17 cellular contexts compared by ENCODE assay signal in the genomic region with DNA sequence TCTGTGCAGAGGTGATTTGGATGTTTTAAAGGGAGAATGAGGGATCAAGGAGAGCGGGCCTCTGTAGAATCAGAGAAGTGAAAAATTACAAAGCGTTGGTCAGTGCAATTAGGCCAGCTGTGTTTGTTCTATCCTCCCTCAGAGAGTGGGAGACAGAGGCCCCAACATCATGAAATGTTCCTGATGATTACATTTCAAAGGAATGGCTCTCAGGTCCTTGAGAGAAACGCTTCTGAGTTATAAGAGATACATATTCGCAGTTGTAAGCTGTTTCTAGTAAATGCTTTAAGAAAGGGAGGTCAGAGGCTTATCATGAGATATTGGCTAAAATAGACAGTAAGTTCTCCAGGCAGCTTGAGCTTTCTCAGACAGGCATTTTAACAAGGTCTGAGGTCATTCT. TPM values are rescaled to one million over a fixed set of nuclear protein-coding genes. Genes with fewer than 3 reads are reported as not detected.
A peak's percentile ranks its signal among the peaks of the same experiment; 100 is the strongest.
DNase-seq lines count a peak whose midpoint lies in the region; ATAC-seq, FAIRE-seq and TF ChIP-seq lines count a peak whose summit lies in the region.
"Had no signal": no experiment of that assay in that cellular context is flagged by ENCODE, and none has a peak within 500 bp of the region (broad histone marks: within the 10 kb centered on the region; RNA-seq: fewer than 3 reads in every experiment).

No MANE protein-coding gene starts in this region.

- H3K79me1 ChIP-seq in neuronal stem cell (ENCODE audit: low read depth, low read length): no peaks in the 10 kb centered on the region

- H3K9me2 ChIP-seq in hepatocyte (replicated peaks; ENCODE audit: insufficient read depth): no peaks in the 10 kb centered on the region

- no peak overlapping the region for H3K18ac ChIP-seq in neuronal stem cell (ENCODE audit: low read length)

- no peak overlapping the region for H2BK12ac ChIP-seq in neuronal stem cell (ENCODE audit: low read length)

- intact Hi-C loops in Right ventricle myocardium inferior (cut with DNase I) (no loop called here), breast epithelium (cut with DNase I; ENCODE audit: low total_unique reads) (no loop called here)

- H3K4me3 ChIP-seq in cardiac muscle cell (no peak overlapping the region), hepatocyte (no peak overlapping the region), neuronal stem cell (ENCODE audit: low read length in 2 of 2) (no peak overlapping the region), breast epithelium (no peak overlapping the region)

- H4K91ac ChIP-seq in neuronal stem cell (ENCODE audit: low read depth, low read length, poor library complexity): no peak overlapping the region

- DNase-seq in cardiac muscle cell (ENCODE audit: low read depth in 1 of 2, low spot score in 1 of 2) (peak in 1 of 2 donors; percentile 11), Right ventricle myocardium inferior (ENCODE audit: missing footprints) (no peak), hepatocyte (ENCODE audit: low spot score) (no peak), neuronal stem cell (ENCODE audit: low spot score) (no peak), GM12891 (ENCODE audit: insufficient read length, low spot score) (no peak), breast epithelium (ENCODE audit: low spot score in 2 of 2) (no peak)
- DNase-seq: C1 segment of cervical spinal cord, DND-41, GOT3, NCI-H146, NCI-H2081 treated with DMSO at 0.1 percent for 48 hours, NCI-H524 treated with DMSO at 0.1 percent for 48 hours had no signal

- no peak overlapping the region for H2AK5ac ChIP-seq in neuronal stem cell (ENCODE audit: low read depth, low read length)

- H3K27ac ChIP-seq in cardiac muscle cell (peak overlapping the region; percentile 45), hepatocyte (peak overlapping the region; percentile 10), neuronal stem cell (replicated peaks; ENCODE audit: low read length) (no peak overlapping the region), breast epithelium (no peak overlapping the region)
- H3K27ac ChIP-seq: KMS-11 had no signal

- no peak overlapping the region for H3K23ac ChIP-seq in neuronal stem cell (ENCODE audit: low read depth, low read length, poor library complexity)

- H3K9ac ChIP-seq in neuronal stem cell (ENCODE audit: low read depth, low read length, poor library complexity): no peak overlapping the region
- H3K9ac ChIP-seq: KMS-11 had no signal

- WGBS in hepatocyte (ENCODE audit: low lambda C conversion rate, missing lambda C conversion rate): 35% methylated on average over 4 of the region's 4 CpGs
- WGBS in neuronal stem cell (ENCODE audit: extremely low coverage in 2 of 2, insufficient read length in 2 of 2, insufficient replicate concordance in 1 of 2), 2 donors: no CpG with 5 or more reads among the region's 4 CpGs

- H3K14ac ChIP-seq in neuronal stem cell (ENCODE audit: low read length): no peak overlapping the region

- no peaks in the 10 kb centered on the region for H3K36me3 ChIP-seq in cardiac muscle cell
- no peaks in the 10 kb centered on the region for H3K36me3 ChIP-seq in hepatocyte (replicated peaks; ENCODE audit: insufficient read depth, low read depth)
- no peaks in the 10 kb centered on the region for H3K36me3 ChIP-seq in neuronal stem cell (replicated peaks in 1 of 2; ENCODE audit: control insufficient read depth in 2 of 2, insufficient read depth in 2 of 2, low read length in 2 of 2)
- no peaks in the 10 kb centered on the region for H3K36me3 ChIP-seq in breast epithelium

- H3K4me2 ChIP-seq in hepatocyte (peak overlapping the region; percentile 6), neuronal stem cell (ENCODE audit: insufficient read depth, low read length, poor library complexity, severe bottlenecking) (no peak overlapping the region)
- H3K4me2 ChIP-seq: KMS-11 had no signal

- H4K20me1 ChIP-seq in hepatocyte (ENCODE audit: insufficient read depth, poor library complexity, severe bottlenecking): no peaks in the 10 kb centered on the region

- TF ChIP-seq POLR2A in GM12891 (IDR thresholded peaks at IDR 0.05; ENCODE audit: low read depth, low read length) (no peak), breast epithelium (IDR thresholded peaks at IDR 0.05) (no peak)

- no peak overlapping the region for H4K8ac ChIP-seq in neuronal stem cell (ENCODE audit: low read depth, low read length)

- ATAC-seq in Right ventricle myocardium inferior: no peak
- no peak for ATAC-seq in GM21529 (IDR thresholded peaks at IDR 0.05; ENCODE audit: unreplicated experiment)

- H3K79me2 ChIP-seq in hepatocyte: no peaks in the 10 kb centered on the region

- H2BK15ac ChIP-seq in neuronal stem cell (ENCODE audit: low read length): no peak overlapping the region

- no peak overlapping the region for H2BK5ac ChIP-seq in neuronal stem cell (ENCODE audit: low read length)

- FAIRE-seq in GM12891 (lab: Jason Lieb, UNC): no peak
- FAIRE-seq: A204.1, G401.6 had no signal

- no peak overlapping the region for H2AFZ ChIP-seq in hepatocyte
- H2AFZ ChIP-seq in neuronal stem cell (ENCODE audit: low read length): peak overlapping the region; percentile 8

- peaks cover 4% of the 10 kb centered on the region for H3K4me1 ChIP-seq in cardiac muscle cell (ENCODE audit: low read depth)
- peaks cover 8% of the 10 kb centered on the region for H3K4me1 ChIP-seq in hepatocyte (ENCODE audit: insufficient read depth)
- H3K4me1 ChIP-seq in neuronal stem cell (ENCODE audit: control insufficient read depth in 2 of 2, insufficient read depth in 1 of 2, low read depth in 1 of 2, low read length in 2 of 2): peaks cover 0 to 3% of the 10 kb centered on the region in 2 donors
- H3K4me1 ChIP-seq in breast epithelium: no peaks in the 10 kb centered on the region

- H2BK120ac ChIP-seq in neuronal stem cell (ENCODE audit: low read depth, low read length): no peak overlapping the region

- H3K4ac ChIP-seq in neuronal stem cell (ENCODE audit: low read length): no peak overlapping the region

- no peaks in the 10 kb centered on the region for H3K27me3 ChIP-seq in cardiac muscle cell
- no peaks in the 10 kb centered on the region for H3K27me3 ChIP-seq in hepatocyte
- no peaks in the 10 kb centered on the region for H3K27me3 ChIP-seq in neuronal stem cell (ENCODE audit: control insufficient read depth in 3 of 3, insufficient read depth in 3 of 3, low read depth in 1 of 3, low read length in 3 of 3)
- no peaks in the 10 kb centered on the region for H3K27me3 ChIP-seq in breast epithelium

- TF ChIP-seq CTCF in cardiac muscle cell (IDR thresholded peaks at IDR 0.05; ENCODE audit: low read depth, low read length) (no peak), hepatocyte (IDR thresholded peaks at IDR 0.05; ENCODE audit: poor library complexity) (no peak), breast epithelium (IDR thresholded peaks at IDR 0.05) (no peak)

- H3K9me3 ChIP-seq in cardiac muscle cell (ENCODE audit: low read depth) (no peaks in the 10 kb centered on the region), hepatocyte (ENCODE audit: low read depth) (no peaks in the 10 kb centered on the region), neuronal stem cell (replicated peaks in 1 of 2; ENCODE audit: control insufficient read depth in 2 of 2, insufficient read depth in 1 of 2, low read depth in 1 of 2, low read length in 2 of 2) (peaks cover 0 to 6% of the 10 kb centered on the region in 2 donors), breast epithelium (no peaks in the 10 kb centered on the region)

TF ChIP-seq in GM12891, 5 proteins besides CTCF, POLR2A, EP300 and RAD21:
- TF ChIP-seq SPI1 (IDR thresholded peaks at IDR 0.05; ENCODE audit: low read depth, low read length): no peak
- TF ChIP-seq PAX5 (IDR thresholded peaks at IDR 0.05; ENCODE audit: insufficient read depth, low read length, severe bottlenecking): no peak
- TF ChIP-seq POU2F2 (IDR thresholded peaks at IDR 0.05; ENCODE audit: low read depth, low read length): no peak
- TF ChIP-seq POLR2AphosphoS5 (IDR thresholded peaks at IDR 0.05; ENCODE audit: low read depth, low read length): no peak
- TF ChIP-seq TAF1 (IDR thresholded peaks at IDR 0.05; ENCODE audit: low read depth, low read length): no peak

RNA-seq across cellular contexts. Expression of gene CAND2, which starts 15.7 kb away (rescaled TPM):
- 50.6 and 80.3 TPM in 2 replicates for total RNA-seq in cardiac muscle cell
- 35.2 and 44.7 TPM in 2 replicates for polyA plus RNA-seq in cardiac muscle cell
- 56.7 TPM for total RNA-seq in Right ventricle myocardium inferior
- 3.3 and 5.0 TPM in 2 replicates for total RNA-seq in hepatocyte
- polyA plus RNA-seq in hepatocyte: 3.1 and 4.3 TPM in 2 replicates
- 3.1 TPM for polyA plus RNA-seq in neuronal stem cell (2013, experiment 1 of 2)
- 3.1 TPM for polyA plus RNA-seq in neuronal stem cell (2013, experiment 2 of 2)
- 0.27 TPM for polyA plus RNA-seq in GM12891 (2012; ENCODE audit: low read depth, missing spikeins)
- total RNA-seq in breast epithelium: 1 to 10 TPM; 1.8 to 5.6 (median 4.7) TPM

RNA-seq across cellular contexts. Expression of gene TMEM40, which starts 21.7 kb away (rescaled TPM):
- total RNA-seq in cardiac muscle cell: 0.25 and 4.0 TPM in 2 replicates
- polyA plus RNA-seq in cardiac muscle cell: 4.8 and 5.2 TPM in 2 replicates
- total RNA-seq in Right ventricle myocardium inferior: 4.2 TPM
- total RNA-seq in hepatocyte: 0.52 TPM in 1 of 2 replicates, not detected in the other
- polyA plus RNA-seq in hepatocyte: 0.68 and 1.6 TPM in 2 replicates
- polyA plus RNA-seq in neuronal stem cell (2013, experiment 1 of 2): 0.03 TPM
- not detected for polyA plus RNA-seq in neuronal stem cell (2013, experiment 2 of 2)
- 0.41 TPM for polyA plus RNA-seq in GM12891 (2012; ENCODE audit: low read depth, missing spikeins)
- total RNA-seq in breast epithelium: 1 to 10 TPM in 1 of 3 donors, under 1 TPM in 1, not detected in 1; 0.33 to 1.8 TPM
- total RNA-seq: SK-MEL-5 had no signal

Comparison
In these comparisons a context has a peak if more than half of its experiments do, and no peak if none do; other contexts are left out.
1. H3K27ac ChIP-seq: peak in cardiac muscle cell (single experiment) and hepatocyte (single experiment); none in neuronal stem cell (single experiment) and breast epithelium (0 of 2).